ENCODE assay signal across 8 cellular contexts in genomic region chr17:65561394-65562205, GRCh38. TPM values are rescaled to one million over a fixed set of nuclear protein-coding genes. Genes with fewer than 3 reads are reported as not detected.
DNase-seq lines count a peak whose midpoint lies in the region; ATAC-seq and TF ChIP-seq lines count a peak whose summit lies in the region.

AXIN2 (minus strand) TSS chr17:65561648; CDS start chr17:65558620, 3,028 bp downstream.

- H3K27ac ChIP-seq in right lobe of liver: peak within 1 kb of the TSS; percentile 63 to 92 (median 82)

- TF ChIP-seq CTCF in right lobe of liver (IDR thresholded peaks at IDR 0.05): peak in 1 of 4 donors; percentile 20

- intact Hi-C loops in right lobe of liver (cut with DNase I): no loop called here

- in situ Hi-C loops in ACHN (cut with HindIII; ENCODE audit: low pct_ligation_motif_present, low pct_unique_long_range_greater_than_20kb, low sequenced_read_pairs): no loop called here

- H3K27me3 ChIP-seq in right lobe of liver: no peaks in the 10 kb centered on the region

- no peak for TF ChIP-seq POLR2A in right lobe of liver (IDR thresholded peaks at IDR 0.05)

- H3K4me3 ChIP-seq in right lobe of liver: peak within 1 kb of the TSS; percentile 53 to 75 (median 72)

- peaks cover 0 to 13% (median 0%) of the 10 kb centered on the region in 4 donors for H3K4me1 ChIP-seq in right lobe of liver

- DNase-seq in ACHN: peak; percentile 92
- DNase-seq in NCI-H446 (lab: John Stamatoyannopoulos, UW): peak; percentile 45 to 84
- DNase-seq in activated CD4-positive, alpha-beta T cell treated with anti-CD3 and anti-CD28 coated beads, Interleukin-2, amount 50 U/mL, for 48 hours: peak; percentile 85 to 86
- DNase-seq in dermis microvascular lymphatic vessel endothelial cell (ENCODE audit: low read depth in 2 of 2): peak; percentile 75 to 94
- peak; percentile 89 to 93 (median 92) for DNase-seq in right lobe of liver
- DNase-seq in stimulated activated CD4-positive, alpha-beta T cell treated with anti-CD3 and anti-CD28 coated beads, Interleukin-4, amount 100 ng/mL, for 1 hour: peak; percentile 86

- ATAC-seq in GM18909 (IDR thresholded peaks at IDR 0.05; ENCODE audit: poor library complexity, unreplicated experiment) (peak; percentile 82), HG03175 (IDR thresholded peaks at IDR 0.05; ENCODE audit: unreplicated experiment) (peak; percentile 81), right lobe of liver (peak; percentile 80 to 88 (median 82))

- H3K36me3 ChIP-seq in right lobe of liver: no peaks in the 10 kb centered on the region

- H3K9me3 ChIP-seq in right lobe of liver: no peaks in the 10 kb centered on the region

- WGBS in right lobe of liver (ENCODE audit: insufficient coverage, low coverage, low lambda C conversion rate, missing lambda C conversion rate): 2% methylated on average over 29 of the region's 68 CpGs

RNA-seq across cellular contexts. Expression of gene AXIN2, which starts in this region (rescaled TPM):
- total RNA-seq in dermis microvascular lymphatic vessel endothelial cell: 1.6 and 2.1 TPM in 2 replicates
- 1 to 10 TPM; 1.0 to 2.4 (median 2.0) TPM for total RNA-seq in right lobe of liver

Comparison
In these comparisons a context has a peak if more than half of its experiments do, and no peak if none do; other contexts are left out.
1. Peak in every context shown above with its lines: DNase-seq, ATAC-seq, H3K4me3 ChIP-seq and H3K27ac ChIP-seq.